ENCODE assay signal across 18 cellular contexts in genomic region chr17:65595071-65595655, GRCh38. TPM values are rescaled to one million over a fixed set of nuclear protein-coding genes. Genes with fewer than 3 reads are reported as not detected.
A peak's percentile ranks its signal among the peaks of the same experiment; 100 is the strongest.
DNase-seq lines count a peak whose midpoint lies in the region; ATAC-seq and TF ChIP-seq lines count a peak whose summit lies in the region.
"Had no signal": no experiment of that assay in that cellular context is flagged by ENCODE, and none has a peak within 500 bp of the region (broad histone marks: within the 10 kb centered on the region; RNA-seq: fewer than 3 reads in every experiment).

No MANE protein-coding gene starts in this region.

- peak overlapping the region; percentile 30 for H3K4me3 Mint-ChIP-seq in neural progenitor cell
- H3K4me3 Mint-ChIP-seq: stimulated activated memory B cell treated with anti-CD40 and anti-IgM and Interleukin-4, amounts not matched to agents 10 μg/mL and 1 μg/mL and 100 μg/mL, for 72 hours had no signal

- TF ChIP-seq CTCF in choroid plexus epithelial cell (conservative IDR thresholded peaks at IDR 0.05; ENCODE audit: low read depth, low read length) (no peak), neural progenitor cell (IDR thresholded peaks at IDR 0.05) (no peak)

- H3K27me3 ChIP-seq in HUES48 (ENCODE audit: control insufficient read depth, insufficient read depth, low read length), result no peaks in the 10 kb centered on the region; the same call in 1 of the 2 replicates
- H3K27me3 ChIP-seq in neural progenitor cell, result peaks cover 10% of the 10 kb centered on the region
- H3K27me3 ChIP-seq: breast epithelium, foreskin keratinocyte had no signal

- peaks cover 9% of the 10 kb centered on the region for H3F3A ChIP-seq in neural progenitor cell (ENCODE audit: low read depth)

- H3K36me3 Mint-ChIP-seq in neural progenitor cell, result peaks cover 8% of the 10 kb centered on the region
- H3K36me3 Mint-ChIP-seq: CD4-positive, alpha-beta memory T cell; stimulated activated memory B cell treated with anti-CD40 and anti-IgM and Interleukin-4, amounts not matched to agents 10 μg/mL and 1 μg/mL and 100 μg/mL, for 72 hours had no signal

- H2AFZ ChIP-seq in neural progenitor cell (replicated peaks), result no peak overlapping the region

- peaks cover 60% of the 10 kb centered on the region for H3K4me1 Mint-ChIP-seq in neural progenitor cell

- no peaks in the 10 kb centered on the region for H3K79me2 ChIP-seq in neural progenitor cell (ENCODE audit: low read depth)

- ATAC-seq in HG03565 (IDR thresholded peaks at IDR 0.05; ENCODE audit: unreplicated experiment), result no peak
- ATAC-seq in GM18502 (IDR thresholded peaks at IDR 0.05; ENCODE audit: poor library complexity, unreplicated experiment), result no peak
- ATAC-seq: foreskin keratinocyte; stimulated activated memory B cell treated with anti-CD40 and anti-IgM and Interleukin-4, amounts not matched to agents 10 μg/mL and 1 μg/mL and 100 μg/mL, for 72 hours had no signal

- H3K4me1 ChIP-seq in HUES48 (ENCODE audit: control insufficient read depth, insufficient read depth, low read length) (peaks cover 30% of the 10 kb centered on the region), neural progenitor cell (peaks cover 27% of the 10 kb centered on the region)
- H3K4me1 ChIP-seq: breast epithelium, foreskin keratinocyte had no signal

- H4K20me1 ChIP-seq in neural progenitor cell (ENCODE audit: low read depth), result no peaks in the 10 kb centered on the region

- H3K9me3 Mint-ChIP-seq in neural progenitor cell, result peaks cover 2% of the 10 kb centered on the region
- H3K9me3 Mint-ChIP-seq: stimulated activated memory B cell treated with anti-CD40 and anti-IgM and Interleukin-4, amounts not matched to agents 10 μg/mL and 1 μg/mL and 100 μg/mL, for 72 hours had no signal

- no peak overlapping the region for H3K4me2 ChIP-seq in neural progenitor cell

- no peaks in the 10 kb centered on the region for H3K27me3 Mint-ChIP-seq in neural progenitor cell (ENCODE audit: insufficient read depth, low read depth)

- no peak overlapping the region for H3K4me3 ChIP-seq in HUES48 (ENCODE audit: low read depth, low read length)
- no peak overlapping the region for H3K4me3 ChIP-seq in choroid plexus epithelial cell (ENCODE audit: low read depth, low read length)
- no peak overlapping the region for H3K4me3 ChIP-seq in neural progenitor cell

- H3K9me3 ChIP-seq in HUES48 (ENCODE audit: control insufficient read depth, insufficient read depth, low read length), result no peaks in the 10 kb centered on the region
- no peaks in the 10 kb centered on the region for H3K9me3 ChIP-seq in neural progenitor cell (ENCODE audit: low read depth)
- H3K9me3 ChIP-seq: breast epithelium had no signal

- peak; percentile 31 for DNase-seq in EL
- DNase-seq in choroid plexus epithelial cell (ENCODE audit: low read depth), result peak; percentile 13
- DNase-seq in neural progenitor cell (ENCODE audit: low spot score), result no peak
- DNase-seq in NCI-H1930 (lab: John Stamatoyannopoulos, UW), result no peak
- DNase-seq: activated CD8-positive, alpha-beta memory T cell treated with anti-CD3 and anti-CD28 coated beads for 24 hours; activated gamma-delta T cell; CD4-positive, alpha-beta memory T cell; effector memory CD4-positive, alpha-beta T cell; foreskin keratinocyte; mesendoderm; NCI-H1436; NCI-H345; occipital lobe had no signal

- H3K27ac Mint-ChIP-seq in neural progenitor cell, result peak overlapping the region; percentile 98
- H3K27ac Mint-ChIP-seq: CD4-positive, alpha-beta memory T cell; stimulated activated memory B cell treated with anti-CD40 and anti-IgM and Interleukin-4, amounts not matched to agents 10 μg/mL and 1 μg/mL and 100 μg/mL, for 72 hours had no signal

- H3K27ac ChIP-seq in HUES48 (ENCODE audit: low read depth, low read length) (peak overlapping the region; percentile 81), neural progenitor cell (no peak overlapping the region)
- H3K27ac ChIP-seq: foreskin keratinocyte had no signal

- H3K9ac ChIP-seq in HUES48 (ENCODE audit: low read depth, low read length) (no peak overlapping the region), neural progenitor cell (no peak overlapping the region)

- H3K36me3 ChIP-seq in HUES48 (ENCODE audit: control insufficient read depth, insufficient read depth, low read length) (no peaks in the 10 kb centered on the region), neural progenitor cell (no peaks in the 10 kb centered on the region)
- H3K36me3 ChIP-seq: breast epithelium had no signal

RNA-seq across cellular contexts. Expression of gene AXIN2, which starts 33.7 kb away (rescaled TPM):
- total RNA-seq in neural progenitor cell (ENCODE audit: low replicate concordance), result 21.8 and 22.0 TPM in 2 replicates

Comparison
In these comparisons a context has a peak if more than half of its experiments do, and no peak if none do; other contexts are left out.
1. DNase-seq: peak in EL (single experiment) and choroid plexus epithelial cell (single experiment); none in neural progenitor cell (single experiment) and NCI-H1930 (0 of 2).